In genomic region chr14:33834956-33835655, GRCh38 we compare ENCODE assay signal across 29 cellular contexts.
"Had no signal": no experiment of that assay in that cellular context is flagged by ENCODE, and none has a peak within 500 bp of the region (broad histone marks: within the 10 kb centered on the region; RNA-seq: fewer than 3 reads in every experiment).

No MANE protein-coding gene starts in this region.

- H3K27ac ChIP-seq: brain microvascular endothelial cell, coronary artery had no signal

- H3K4me3 ChIP-seq: coronary artery, dorsolateral prefrontal cortex had no signal

- H3K27ac Mint-ChIP-seq: activated CD4-positive, alpha-beta memory T cell treated with anti-CD3 and anti-CD28 coated beads for 36 hours; activated CD4-positive, alpha-beta T cell treated with anti-CD3 and anti-CD28 coated beads for 36 hours; activated CD4-positive, alpha-beta T cell treated with anti-CD3 and anti-CD28 coated beads, Interleukin-2, amount 10 ng/mL, durations not matched to agents 24 days and 14 days; activated CD8-positive, alpha-beta T cell treated with anti-CD3 and anti-CD28 coated beads, Interleukin-2, amount 10 ng/mL, durations not matched to agents 7 days and 5 days; activated naive CD8-positive, alpha-beta T cell; dendritic cell treated with granulocyte-macrophage colony-stimulating factor and Interleukin-4, amounts not matched to agents 40 ng/mL and 50 ng/mL, for 4 days; endodermal cell; T-cell had no signal

- H3K4me3 Mint-ChIP-seq: activated CD4-positive, alpha-beta memory T cell treated with anti-CD3 and anti-CD28 coated beads for 36 hours; activated CD4-positive, alpha-beta T cell treated with anti-CD3 and anti-CD28 coated beads for 36 hours; activated CD8-positive, alpha-beta T cell treated with anti-CD3 and anti-CD28 coated beads, Interleukin-2, amount 10 ng/mL, durations not matched to agents 7 days and 5 days; activated naive CD8-positive, alpha-beta T cell; activated T-cell treated with anti-CD3 and anti-CD28 coated beads, Interleukin-2, amount 50 U/mL, for 4 hours; central memory CD8-positive, alpha-beta T cell; dendritic cell treated with granulocyte-macrophage colony-stimulating factor and Interleukin-4, amounts not matched to agents 40 ng/mL and 50 ng/mL, for 4 days; endodermal cell; T-cell had no signal

- H3K27me3 ChIP-seq: brain microvascular endothelial cell, dorsolateral prefrontal cortex had no signal

- DNase-seq: activated CD4-positive, alpha-beta memory T cell treated with anti-CD3 and anti-CD28 coated beads for 36 hours; activated CD4-positive, alpha-beta T cell treated with anti-CD3 and anti-CD28 coated beads for 36 hours; activated CD4-positive, CD25-positive, alpha-beta regulatory T cell; activated CD4-positive, CD25-positive, alpha-beta regulatory T cell treated with anti-CD3 and anti-CD28 coated beads, Interleukin-2, amount 50 U/mL, for 72 hours; activated CD8-positive, alpha-beta T cell treated with anti-CD3 and anti-CD28 coated beads, Interleukin-2, amount 10 ng/mL, durations not matched to agents 7 days and 5 days; activated effector memory CD4-positive, alpha-beta T cell treated with Interleukin-2 at 50 U/mL for 16 hours; activated gamma-delta T cell treated with Interleukin-2 at 50 U/mL for 16 hours; activated naive CD4-positive, alpha-beta T cell treated with anti-CD3 and anti-CD28 coated beads, Interleukin-2, amount 50 U/mL, for 16 hours; activated naive CD4-positive, alpha-beta T cell treated with Interleukin-2 at 50 U/mL for 16 hours; activated T-cell treated with anti-CD3 and anti-CD28 coated beads, Interleukin-2, amount 50 U/mL, for 4 hours; amniotic stem cell; anterior cingulate cortex; brain microvascular endothelial cell; dorsolateral prefrontal cortex; effector memory CD4-positive, alpha-beta T cell; endodermal cell; foreskin fibroblast; head of caudate nucleus; T-cell; T-helper 2 cell had no signal

- H3K27me3 Mint-ChIP-seq: activated CD4-positive, alpha-beta memory T cell treated with anti-CD3 and anti-CD28 coated beads for 36 hours; activated CD4-positive, alpha-beta T cell treated with anti-CD3 and anti-CD28 coated beads for 36 hours; activated CD4-positive, alpha-beta T cell treated with anti-CD3 and anti-CD28 coated beads, Interleukin-2, amount 10 ng/mL, durations not matched to agents 24 days and 14 days; activated naive CD8-positive, alpha-beta T cell; central memory CD8-positive, alpha-beta T cell; T-cell had no signal

- H3K36me3 Mint-ChIP-seq: activated CD4-positive, alpha-beta memory T cell treated with anti-CD3 and anti-CD28 coated beads for 36 hours; activated naive CD8-positive, alpha-beta T cell; T-cell had no signal

- H3K4me1 Mint-ChIP-seq: activated CD4-positive, alpha-beta T cell treated with anti-CD3 and anti-CD28 coated beads for 36 hours; central memory CD8-positive, alpha-beta T cell had no signal

- H3K36me3 ChIP-seq: brain microvascular endothelial cell had no signal

- ATAC-seq: activated CD8-positive, alpha-beta T cell treated with anti-CD3 and anti-CD28 coated beads, Interleukin-2, amount 10 ng/mL, durations not matched to agents 7 days and 5 days; activated T-cell treated with anti-CD3 and anti-CD28 coated beads, Interleukin-2, amount 50 U/mL, for 4 hours; esophagus mucosa; T-cell had no signal

- H3K9me3 Mint-ChIP-seq: activated CD4-positive, alpha-beta T cell treated with anti-CD3 and anti-CD28 coated beads, Interleukin-2, amount 10 ng/mL, durations not matched to agents 24 days and 14 days; activated T-cell treated with anti-CD3 and anti-CD28 coated beads, Interleukin-2, amount 50 U/mL, for 4 hours; dendritic cell treated with granulocyte-macrophage colony-stimulating factor and Interleukin-4, amounts not matched to agents 40 ng/mL and 50 ng/mL, for 4 days had no signal

- FAIRE-seq: astrocyte, bronchial epithelial cell, frontal cortex had no signal
